ENCODE assay signal across 8 cellular contexts in the genomic region with DNA sequence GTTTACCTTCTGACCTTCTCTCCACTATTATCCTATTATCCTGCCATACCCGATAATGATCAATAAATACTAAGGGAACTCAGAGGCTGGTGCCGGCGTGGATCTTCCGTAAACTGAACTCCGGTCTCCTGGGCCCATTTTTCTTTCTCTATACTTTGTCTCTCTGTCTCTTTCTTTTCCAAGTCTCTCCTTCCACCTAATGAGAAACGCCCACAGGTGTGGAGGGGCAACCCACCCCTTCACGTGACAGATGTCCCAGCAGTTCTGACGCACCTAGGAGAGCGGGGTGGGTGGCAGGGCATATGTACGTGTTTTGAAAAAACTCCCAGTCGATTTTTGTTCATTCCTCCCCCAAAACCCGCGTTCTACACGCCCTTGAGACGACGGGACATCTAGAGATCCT. TPM values are rescaled to one million over a fixed set of nuclear protein-coding genes. Genes with fewer than 3 reads are reported as not detected.
DNase-seq lines count a peak whose midpoint lies in the region; ATAC-seq, FAIRE-seq and TF ChIP-seq lines count a peak whose summit lies in the region.
"Not testable (repeated sequence)": the region's sequence is repeated elsewhere in the genome, so short reads cannot be mapped to it uniquely, and the experiment has no call there.
"Had no signal": no experiment of that assay in that cellular context is flagged by ENCODE, and none has a peak within 500 bp of the region (broad histone marks: within the 10 kb centered on the region; RNA-seq: fewer than 3 reads in every experiment).

No MANE protein-coding gene starts in this region.

- H3K27me3 ChIP-seq in K562 (ENCODE audit: control insufficient read depth in 2 of 2, insufficient read depth in 2 of 2, low read length in 2 of 2); mesendoderm (ENCODE audit: insufficient read depth, low read length, poor library complexity): not testable (repeated sequence)

- H3K27me3 Mint-ChIP-seq in T-helper 17 cell, result not testable (repeated sequence)

- not testable (repeated sequence) for H2BK5ac ChIP-seq in mesendoderm (ENCODE audit: low read length)

- in situ Hi-C loops in K562 (cut with MboI), result not testable (repeated sequence)

- POLR2A ChIA-PET in K562 (lab: Yijun Ruan, JAX), result interaction anchor here (0.6 to 14.3 kb wide), 14 partner anchors 9 to 224 kb away, joined by 3 to 146 read pairs (median 4); a partner anchor contains a TSS

- H3K4me2 ChIP-seq in K562 (ENCODE audit: insufficient read depth, low read length), result peak overlapping the region; percentile 81
- peak overlapping the region; percentile 51 for H3K4me2 ChIP-seq in mesendoderm (ENCODE audit: low read length)

- DNase-seq in T-helper 17 cell; K562 (ENCODE audit: extremely low read depth in 1 of 4, low spot score in 3 of 4); fibroblast of pulmonary artery (ENCODE audit: low read depth); mesendoderm; skeletal muscle cell (ENCODE audit: low read depth): not testable (repeated sequence)

- peak overlapping the region; percentile 47 for H2AFZ ChIP-seq in K562 (ENCODE audit: low read depth, low read length)

- H3K4me3 Mint-ChIP-seq in T-helper 17 cell, result peak overlapping the region; percentile 91

- H4K5ac ChIP-seq in mesendoderm (ENCODE audit: low read length), result not testable (repeated sequence)

- H3K36me3 ChIP-seq in K562 (ENCODE audit: control insufficient read depth, insufficient read depth, low read length), result peaks cover 24% of the 10 kb centered on the region; the same call in 2 of the 3 replicates
- H3K36me3 ChIP-seq in mesendoderm (ENCODE audit: control insufficient read depth, insufficient read depth, low read length), result not testable (repeated sequence)

- not testable (repeated sequence) for H2AK5ac ChIP-seq in mesendoderm (ENCODE audit: low read length)

- H3K18ac ChIP-seq in mesendoderm (ENCODE audit: low read length), result not testable (repeated sequence)

- FAIRE-seq in K562 (lab: Jason Lieb, UNC), result not testable (repeated sequence)

- not testable (repeated sequence) for TF ChIP-seq EP300 in K562 (IDR thresholded peaks at IDR 0.05; ENCODE audit: low read length)

- H3K27ac ChIP-seq in K562 (ENCODE audit: extremely low read depth, low read depth, low read length), result peak overlapping the region; percentile 73
- H3K27ac ChIP-seq in mesendoderm (ENCODE audit: low read depth, low read length), result not testable (repeated sequence)

- H3K56ac ChIP-seq in mesendoderm (ENCODE audit: low read length), result not testable (repeated sequence)

- not testable (repeated sequence) for TF ChIP-seq POLR2A in K562 (conservative IDR thresholded peaks at IDR 0.05)

- peaks cover 22% of the 10 kb centered on the region for H3K4me1 Mint-ChIP-seq in T-helper 17 cell

- not testable (repeated sequence) for TF ChIP-seq CTCF in K562 (IDR thresholded peaks at IDR 0.05 in 2 of 3, conservative IDR thresholded peaks at IDR 0.05 in 1 of 3; ENCODE audit: insufficient read depth in 2 of 3, low read depth in 1 of 3, low read length in 3 of 3); fibroblast of pulmonary artery (IDR thresholded peaks at IDR 0.05; ENCODE audit: low read length, missing control alignments)

- not testable (repeated sequence) for H4K20me1 ChIP-seq in K562 (replicated peaks; ENCODE audit: control insufficient read depth, insufficient read depth, low read length)

- H3K9me1 ChIP-seq in K562 (ENCODE audit: control insufficient read depth, insufficient read depth, low read length), result not testable (repeated sequence)

- not testable (repeated sequence) for H3K23ac ChIP-seq in mesendoderm (ENCODE audit: low read length)

- intact Hi-C loops in K562 (cut with micrococcal nuclease), result loop anchor here (1.0 to 2.0 kb wide), 8 partner anchors 9 to 199 kb away; a partner anchor contains a TSS

- peaks cover 28% of the 10 kb centered on the region for H3K79me2 ChIP-seq in K562 (ENCODE audit: control insufficient read depth, insufficient read depth, low read length)
- not testable (repeated sequence) for H3K79me2 ChIP-seq in mesendoderm (ENCODE audit: control insufficient read depth, insufficient read depth, low read length)

- not testable (repeated sequence) for TF ChIP-seq RAD21 in K562 (CRISPR knock-in tag; conservative IDR thresholded peaks at IDR 0.05 in 1 of 2, IDR thresholded peaks at IDR 0.05 in 1 of 2)

- not testable (repeated sequence) for H3K79me1 ChIP-seq in mesendoderm (ENCODE audit: low read length)

- H3K9ac ChIP-seq in K562 (ENCODE audit: insufficient read depth in 1 of 2, low read depth in 2 of 2, low read length in 2 of 2) (peak overlapping the region; percentile 6 to 51; a peak in 3 of 4 replicates), mesendoderm (ENCODE audit: low read length) (peak overlapping the region; percentile 5)

- ATAC-seq in GM18870 (IDR thresholded peaks at IDR 0.05; ENCODE audit: unreplicated experiment) (peak; percentile 2), HG03280 (IDR thresholded peaks at IDR 0.05; ENCODE audit: unreplicated experiment) (peak; percentile 5), T-helper 17 cell (peak; percentile 35)
- ATAC-seq in K562, result not testable (repeated sequence)

- H3K4me3 ChIP-seq in K562 (peak overlapping the region; percentile 58), fibroblast of pulmonary artery (replicated peaks; ENCODE audit: low read depth, low read length) (peak overlapping the region; percentile 88), skeletal muscle cell (ENCODE audit: low read depth, low read length) (peak overlapping the region; percentile 71)
- not testable (repeated sequence) for H3K4me3 ChIP-seq in mesendoderm (ENCODE audit: low read length)

- H4K8ac ChIP-seq in mesendoderm (ENCODE audit: low read depth, low read length), result not testable (repeated sequence)

- not testable (repeated sequence) for H3K9me3 ChIP-seq in T-helper 17 cell (ENCODE audit: control insufficient read depth, low read length, poor library complexity, severe bottlenecking); K562 (replicated peaks; ENCODE audit: control insufficient read depth, insufficient read depth, low read depth, low read length)

- H2BK15ac ChIP-seq in mesendoderm (replicated peaks; ENCODE audit: low read depth), result not testable (repeated sequence)

- H2BK120ac ChIP-seq in mesendoderm (ENCODE audit: low read depth, low read length), result not testable (repeated sequence)

- peak overlapping the region; percentile 96 for H3K27ac Mint-ChIP-seq in T-helper 17 cell

- not testable (repeated sequence) for H3K36me3 Mint-ChIP-seq in T-helper 17 cell (ENCODE audit: low read depth)

- not testable (repeated sequence) for H3K4ac ChIP-seq in mesendoderm (ENCODE audit: low read depth, low read length)

- BruUV-seq in K562 (replicated peaks; lab: Mats Ljungman, UMichigan), result TSS peak; percentile 73

- H3K4me1 ChIP-seq in K562 (replicated peaks in 1 of 2; ENCODE audit: control insufficient read depth in 2 of 2, insufficient read depth in 2 of 2, low read length in 2 of 2), result peaks cover 35 to 56% of the 10 kb centered on the region in 2 experiments
- not testable (repeated sequence) for H3K4me1 ChIP-seq in mesendoderm (ENCODE audit: control insufficient read depth, low read depth, low read length)

- CTCF ChIA-PET in K562 (lab: Yijun Ruan, JAX; ENCODE audit: low intra/inter-chr PET ratio), result interaction anchor here (0.6 to 2.4 kb wide), 6 partner anchors 29 to 129 kb away, joined by 3 to 33 read pairs (median 6); a partner anchor contains a TSS

- under 1% methylated on average over 16 of the region's 16 CpGs for WGBS in K562 (ENCODE audit: insufficient coverage, low coverage, missing lambda C conversion rate)
- WGBS in mesendoderm (ENCODE audit: extremely low coverage, insufficient coverage, low lambda C conversion rate), result no CpG with 5 or more reads among the region's 16 CpGs

RNA-seq across cellular contexts. Expression of a gene that starts 0.5 kb away (rescaled TPM):
- total RNA-seq in T-helper 17 cell, result 10 to 100 TPM; 47.7 to 60.1 TPM
- 193 and 406 TPM in 2 replicates for total RNA-seq in K562 (2011; cell fraction: chromatin; rRNA removed; ENCODE audit: low replicate concordance)
- 266 and 270 TPM in 2 replicates for total RNA-seq in K562 (2011; cell fraction: nucleolus; rRNA removed)
- total RNA-seq in K562 (2011; cell fraction: nucleoplasm; rRNA removed), result 209 and 255 TPM in 2 replicates
- 63.5 and 79.1 TPM in 2 replicates for total RNA-seq in K562 (2014; rRNA removed)
- total RNA-seq in K562 (2014; rRNA removed; fragmentation: Illumina TruSeq; extraction: Trizol), result 16.9 and 21.9 TPM in 2 replicates
- 36.3 and 38.0 TPM in 2 replicates for total RNA-seq in K562 (2015; rRNA removed; fragmentation: Illumina TruSeq; extraction: Trizol)
- 106 and 109 TPM in 2 replicates for total RNA-seq in K562 (2021)
- 27.0 and 42.2 TPM in 2 replicates for polyA plus RNA-seq in K562 (2011; rRNA removed)
- 44.7 and 109 TPM in 2 replicates for polyA plus RNA-seq in K562 (2011; cell fraction: cytosol; rRNA removed)
- polyA plus RNA-seq in K562 (2011; cell fraction: nucleus; rRNA removed), result 87.0 and 201 TPM in 2 replicates
- 64.3 and 65.5 TPM in 2 replicates for polyA plus RNA-seq in K562 (2012)
- 61.4 and 89.2 TPM in 2 replicates for polyA plus RNA-seq in K562 (2014; fragmentation: Illumina TruSeq; extraction: Trizol)
- polyA plus RNA-seq in K562 (2014; fragmentation: Nextera tagmentation; extraction: Ambion mirVana), result 1 to 10 TPM; 7.6 to 9.2 TPM
- 73.6 and 81.3 TPM in 2 replicates for polyA plus RNA-seq in K562 (2014; rRNA removed)
- polyA minus RNA-seq in K562 (2011; rRNA and poly(A)+ RNA removed), result 23.8 and 38.7 TPM in 2 replicates
- 44.9 and 63.6 TPM in 2 replicates for polyA minus RNA-seq in K562 (2011; cell fraction: cytosol; rRNA and poly(A)+ RNA removed)
- 54.3 and 64.6 TPM in 2 replicates for polyA minus RNA-seq in K562 (2011; cell fraction: nucleus; rRNA and poly(A)+ RNA removed)
- polyA plus RNA-seq in mesendoderm (2013, experiment 1 of 2), result 7.0 TPM
- polyA plus RNA-seq in mesendoderm (2013, experiment 2 of 2), result 6.8 TPM

RNA-seq across cellular contexts. Expression of a gene that starts 3.4 kb away (rescaled TPM):
- total RNA-seq in T-helper 17 cell (10 to 100 TPM in 1 of 2 donors, 1 to 10 TPM in 1; 5.3 to 12.2 TPM), K562 (2014; rRNA removed) (2.0 and 2.1 TPM in 2 replicates), K562 (2014; rRNA removed; fragmentation: Illumina TruSeq; extraction: Trizol) (0.64 and 1.2 TPM in 2 replicates), K562 (2015; rRNA removed; fragmentation: Illumina TruSeq; extraction: Trizol) (0.29 and 0.90 TPM in 2 replicates), K562 (2021) (2.2 and 4.7 TPM in 2 replicates)
- total RNA-seq in K562 (2011; cell fraction: chromatin; rRNA removed; ENCODE audit: low replicate concordance), result 3.9 and 10.1 TPM in 2 replicates
- 5.8 and 7.7 TPM in 2 replicates for total RNA-seq in K562 (2011; cell fraction: nucleolus; rRNA removed)
- 4.8 and 12.4 TPM in 2 replicates for total RNA-seq in K562 (2011; cell fraction: nucleoplasm; rRNA removed)
- polyA plus RNA-seq in K562 (2011; rRNA removed) (1.3 and 1.7 TPM in 2 replicates), K562 (2014; fragmentation: Illumina TruSeq; extraction: Trizol) (0.92 and 1.4 TPM in 2 replicates), K562 (2014; fragmentation: Nextera tagmentation; extraction: Ambion mirVana) (1 to 10 TPM; 5.0 to 6.9 TPM), K562 (2014; rRNA removed) (2.7 and 8.0 TPM in 2 replicates)
- polyA plus RNA-seq in K562 (2011; cell fraction: cytosol; rRNA removed), result 1.2 and 1.7 TPM in 2 replicates
- 5.9 and 13.7 TPM in 2 replicates for polyA plus RNA-seq in K562 (2011; cell fraction: nucleus; rRNA removed)
- polyA plus RNA-seq in K562 (2012), result 6.6 and 7.2 TPM in 2 replicates
- 0.27 and 0.63 TPM in 2 replicates for polyA minus RNA-seq in K562 (2011; rRNA and poly(A)+ RNA removed)
- polyA minus RNA-seq in K562 (2011; cell fraction: cytosol; rRNA and poly(A)+ RNA removed), result not detected in 2 replicates
- 1.00 and 2.6 TPM in 2 replicates for polyA minus RNA-seq in K562 (2011; cell fraction: nucleus; rRNA and poly(A)+ RNA removed)
- polyA plus RNA-seq in mesendoderm (2013, experiment 1 of 2), result 1.1 TPM
- polyA plus RNA-seq in mesendoderm (2013, experiment 2 of 2), result 0.53 TPM

RNA-seq across cellular contexts. Expression of a gene that starts 20.6 kb away (rescaled TPM):
- total RNA-seq in T-helper 17 cell, result 1 to 10 TPM; 6.7 to 9.1 TPM
- 11.1 and 29.9 TPM in 2 replicates for total RNA-seq in K562 (2011; cell fraction: chromatin; rRNA removed; ENCODE audit: low replicate concordance)
- total RNA-seq in K562 (2011; cell fraction: nucleolus; rRNA removed), result 11.7 and 12.1 TPM in 2 replicates
- 11.4 and 19.2 TPM in 2 replicates for total RNA-seq in K562 (2011; cell fraction: nucleoplasm; rRNA removed)
- total RNA-seq in K562 (2014; rRNA removed), result 0.32 and 1.5 TPM in 2 replicates
- total RNA-seq in K562 (2014; rRNA removed; fragmentation: Illumina TruSeq; extraction: Trizol), result 0.32 and 0.40 TPM in 2 replicates
- 0.87 and 0.98 TPM in 2 replicates for total RNA-seq in K562 (2015; rRNA removed; fragmentation: Illumina TruSeq; extraction: Trizol)
- 2.9 and 3.2 TPM in 2 replicates for total RNA-seq in K562 (2021)
- polyA plus RNA-seq in K562 (2011; rRNA removed), result 1.3 and 2.7 TPM in 2 replicates
- polyA plus RNA-seq in K562 (2011; cell fraction: cytosol; rRNA removed), result 2.1 and 3.3 TPM in 2 replicates
- 18.1 and 42.9 TPM in 2 replicates for polyA plus RNA-seq in K562 (2011; cell fraction: nucleus; rRNA removed)
- polyA plus RNA-seq in K562 (2012), result 5.5 and 18.9 TPM in 2 replicates
- 2.4 and 2.7 TPM in 2 replicates for polyA plus RNA-seq in K562 (2014; fragmentation: Illumina TruSeq; extraction: Trizol)
- under 1 TPM; 0.11 to 0.44 TPM for polyA plus RNA-seq in K562 (2014; fragmentation: Nextera tagmentation; extraction: Ambion mirVana)
- polyA plus RNA-seq in K562 (2014; rRNA removed), result 3.3 and 5.0 TPM in 2 replicates
- not detected in 2 replicates for polyA minus RNA-seq in K562 (2011; rRNA and poly(A)+ RNA removed)
- 0.64 and 1.5 TPM in 2 replicates for polyA minus RNA-seq in K562 (2011; cell fraction: cytosol; rRNA and poly(A)+ RNA removed)
- polyA minus RNA-seq in K562 (2011; cell fraction: nucleus; rRNA and poly(A)+ RNA removed), result 2.7 and 3.0 TPM in 2 replicates
- polyA plus RNA-seq in mesendoderm (2013, experiment 1 of 2), result 0.27 TPM
- 0.31 TPM for polyA plus RNA-seq in mesendoderm (2013, experiment 2 of 2)
- total RNA-seq: G401 had no signal

RNA-seq across cellular contexts. Expression of a gene that starts 30.0 kb away (rescaled TPM):
- 1 to 10 TPM; 4.7 TPM for total RNA-seq in T-helper 17 cell
- 19.7 and 25.7 TPM in 2 replicates for total RNA-seq in K562 (2011; cell fraction: chromatin; rRNA removed; ENCODE audit: low replicate concordance)
- 30.0 and 32.9 TPM in 2 replicates for total RNA-seq in K562 (2011; cell fraction: nucleolus; rRNA removed)
- 23.7 and 24.5 TPM in 2 replicates for total RNA-seq in K562 (2011; cell fraction: nucleoplasm; rRNA removed)
- 38.0 and 53.5 TPM in 2 replicates for total RNA-seq in K562 (2014; rRNA removed)
- total RNA-seq in K562 (2014; rRNA removed; fragmentation: Illumina TruSeq; extraction: Trizol), result 11.8 and 20.3 TPM in 2 replicates
- total RNA-seq in K562 (2015; rRNA removed; fragmentation: Illumina TruSeq; extraction: Trizol), result 32.2 and 35.8 TPM in 2 replicates
- 25.0 and 25.3 TPM in 2 replicates for total RNA-seq in K562 (2021)
- 27.5 and 28.6 TPM in 2 replicates for polyA plus RNA-seq in K562 (2011; rRNA removed)
- polyA plus RNA-seq in K562 (2011; cell fraction: cytosol; rRNA removed), result 47.3 and 82.3 TPM in 2 replicates
- 35.2 and 43.5 TPM in 2 replicates for polyA plus RNA-seq in K562 (2011; cell fraction: nucleus; rRNA removed)
- polyA plus RNA-seq in K562 (2012), result 36.0 and 38.1 TPM in 2 replicates
- polyA plus RNA-seq in K562 (2014; fragmentation: Illumina TruSeq; extraction: Trizol), result 29.0 and 34.3 TPM in 2 replicates
- 10 to 100 TPM in 1 of 2 experiments, 1 to 10 TPM in 1; 3.2 to 18.1 TPM for polyA plus RNA-seq in K562 (2014; fragmentation: Nextera tagmentation; extraction: Ambion mirVana)
- 25.6 and 28.4 TPM in 2 replicates for polyA plus RNA-seq in K562 (2014; rRNA removed)
- 25.6 and 37.1 TPM in 2 replicates for polyA minus RNA-seq in K562 (2011; rRNA and poly(A)+ RNA removed)
- 13.6 and 28.1 TPM in 2 replicates for polyA minus RNA-seq in K562 (2011; cell fraction: cytosol; rRNA and poly(A)+ RNA removed)
- polyA minus RNA-seq in K562 (2011; cell fraction: nucleus; rRNA and poly(A)+ RNA removed), result 15.5 and 21.0 TPM in 2 replicates
- 9.7 TPM for polyA plus RNA-seq in mesendoderm (2013, experiment 1 of 2)
- 10.1 TPM for polyA plus RNA-seq in mesendoderm (2013, experiment 2 of 2)

RNA-seq across cellular contexts. Expression of a gene that starts 31.7 kb away (rescaled TPM):
- total RNA-seq in T-helper 17 cell (10 to 100 TPM; 48.9 to 61.3 TPM), K562 (2014; rRNA removed) (360 and 417 TPM in 2 replicates), K562 (2014; rRNA removed; fragmentation: Illumina TruSeq; extraction: Trizol) (32.6 and 55.0 TPM in 2 replicates), K562 (2015; rRNA removed; fragmentation: Illumina TruSeq; extraction: Trizol) (130 and 132 TPM in 2 replicates), K562 (2021) (363 and 375 TPM in 2 replicates)
- 230 and 845 TPM in 2 replicates for total RNA-seq in K562 (2011; cell fraction: chromatin; rRNA removed; ENCODE audit: low replicate concordance)
- 746 and 756 TPM in 2 replicates for total RNA-seq in K562 (2011; cell fraction: nucleolus; rRNA removed)
- total RNA-seq in K562 (2011; cell fraction: nucleoplasm; rRNA removed), result 367 and 388 TPM in 2 replicates
- polyA plus RNA-seq in K562 (2011; rRNA removed) (69.2 and 85.2 TPM in 2 replicates), K562 (2014; fragmentation: Illumina TruSeq; extraction: Trizol) (166 and 212 TPM in 2 replicates), K562 (2014; fragmentation: Nextera tagmentation; extraction: Ambion mirVana) (10 to 100 TPM; 11.4 to 28.8 TPM), K562 (2014; rRNA removed) (306 and 316 TPM in 2 replicates)
- 68.0 and 147 TPM in 2 replicates for polyA plus RNA-seq in K562 (2011; cell fraction: cytosol; rRNA removed)
- polyA plus RNA-seq in K562 (2011; cell fraction: nucleus; rRNA removed), result 438 and 829 TPM in 2 replicates
- 243 and 347 TPM in 2 replicates for polyA plus RNA-seq in K562 (2012)
- polyA minus RNA-seq in K562 (2011; rRNA and poly(A)+ RNA removed), result 29.9 and 60.1 TPM in 2 replicates
- 79.9 and 106 TPM in 2 replicates for polyA minus RNA-seq in K562 (2011; cell fraction: cytosol; rRNA and poly(A)+ RNA removed)
- polyA minus RNA-seq in K562 (2011; cell fraction: nucleus; rRNA and poly(A)+ RNA removed), result 138 and 143 TPM in 2 replicates
- 51.8 TPM for polyA plus RNA-seq in mesendoderm (2013, experiment 1 of 2)
- 53.3 TPM for polyA plus RNA-seq in mesendoderm (2013, experiment 2 of 2)
